ENCODE assay signal across 11 cellular contexts in the genomic region with DNA sequence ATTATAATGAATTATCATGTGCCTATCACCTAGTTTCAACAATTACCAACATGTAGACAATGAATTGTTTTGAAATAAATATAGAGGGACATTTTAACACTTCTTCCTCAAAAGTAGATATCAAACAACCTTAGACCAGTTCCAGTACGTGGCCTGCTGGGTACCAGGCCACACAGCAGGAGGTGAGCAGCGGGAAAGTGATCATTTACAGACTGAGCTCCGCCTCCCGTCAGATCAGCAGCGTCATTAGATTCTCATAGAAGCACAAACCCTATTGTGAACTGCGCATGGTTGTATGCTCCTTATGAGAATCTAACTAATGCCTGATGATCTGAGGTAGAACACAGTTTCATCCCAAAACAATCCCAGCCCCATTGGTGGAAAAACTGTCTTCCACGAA.
"Had no signal": no experiment of that assay in that cellular context is flagged by ENCODE, and none has a peak within 500 bp of the region (broad histone marks: within the 10 kb centered on the region; RNA-seq: fewer than 3 reads in every experiment).

No MANE protein-coding gene starts in this region.

- H3K36me3 ChIP-seq: ovary had no signal

- DNase-seq: activated CD4-positive, CD25-positive, alpha-beta regulatory T cell treated with anti-CD3 and anti-CD28 coated beads, Interleukin-2, amount 50 U/mL, for 72 hours; activated naive CD4-positive, alpha-beta T cell; effector CD8-positive, alpha-beta T cell; foreskin melanocyte; immature natural killer cell; ovary; sigmoid colon; stimulated activated CD4-positive, alpha-beta T cell treated with anti-CD3 and anti-CD28 coated beads, Interleukin-1b, Interleukin-23, amount 100 ng/mL, for 48 hours; stimulated activated naive CD8-positive, alpha-beta T cell treated with anti-CD3 and anti-CD28 coated beads, Interleukin-15, amount 100 ng/mL, for 72 hours; T-helper 9 cell; testis had no signal

- H3K4me1 ChIP-seq: testis had no signal

- H3K9me3 ChIP-seq: ovary, sigmoid colon, testis had no signal

- H3K4me3 ChIP-seq: ovary, sigmoid colon, testis had no signal

- H3K27me3 ChIP-seq: ovary, sigmoid colon, testis had no signal

- H3K27ac ChIP-seq: ovary, sigmoid colon, testis had no signal

- ATAC-seq: stimulated activated naive CD8-positive, alpha-beta T cell treated with anti-CD3 and anti-CD28 coated beads, Interleukin-15, amount 100 ng/mL, for 72 hours had no signal
